Comparison of ENCODE assay signal across 8 cellular contexts in genomic region chr20:54475334-54476287, GRCh38. TPM values are rescaled to one million over a fixed set of nuclear protein-coding genes. Genes with fewer than 3 reads are reported as not detected.
DNase-seq lines count a peak whose midpoint lies in the region; ATAC-seq and TF ChIP-seq lines count a peak whose summit lies in the region.

Gene DOK5 (plus strand): TSS chr20:54475593. CDS start chr20:54475947, 354 bp downstream.

- H3K4me1 Mint-ChIP-seq in T-helper 2 cell treated with Interferon-gamma antibody and Interleukin-4, amounts not matched to agents 5 μg/mL and 100 μg/mL, for 36 hours (ENCODE audit: low read depth) = peaks cover 4% of the 10 kb centered on the region
- H3K4me1 Mint-ChIP-seq in glutamatergic neuron (ENCODE audit: low read depth, unreplicated experiment) = peaks cover 4% of the 10 kb centered on the region

- DNase-seq in AG09319 (ENCODE audit: extremely low read depth, low read depth) (peak; percentile 8), glutamatergic neuron (peak; percentile 75), occipital lobe (lab: John Stamatoyannopoulos, UW) (peak; percentile 67), SKM-1 (lab: John Stamatoyannopoulos, UW; ENCODE audit: unreplicated experiment) (no peak), NOMO-1 (lab: John Stamatoyannopoulos, UW; ENCODE audit: unreplicated experiment in 2 of 2) (no peak), cerebellar nuclear complex (lab: John Stamatoyannopoulos, UW) (no peak)
- DNase-seq in T-helper 2 cell treated with Interferon-gamma antibody and Interleukin-4, amounts not matched to agents 5 μg/mL and 100 μg/mL, for 36 hours (ENCODE audit: low spot score) = no peak

- H3K36me3 Mint-ChIP-seq in T-helper 2 cell treated with Interferon-gamma antibody and Interleukin-4, amounts not matched to agents 5 μg/mL and 100 μg/mL, for 36 hours (ENCODE audit: low read depth) = peaks cover 2% of the 10 kb centered on the region
- H3K36me3 Mint-ChIP-seq in glutamatergic neuron (ENCODE audit: unreplicated experiment) = no peaks in the 10 kb centered on the region

- H3K27ac Mint-ChIP-seq in T-helper 2 cell treated with Interferon-gamma antibody and Interleukin-4, amounts not matched to agents 5 μg/mL and 100 μg/mL, for 36 hours = no peak within 1 kb of the TSS
- peak within 1 kb of the TSS; percentile 60 for H3K27ac Mint-ChIP-seq in glutamatergic neuron (ENCODE audit: unreplicated experiment)

- H3K27me3 Mint-ChIP-seq in T-helper 2 cell treated with Interferon-gamma antibody and Interleukin-4, amounts not matched to agents 5 μg/mL and 100 μg/mL, for 36 hours (ENCODE audit: low read depth) = peaks cover 35% of the 10 kb centered on the region
- no peaks in the 10 kb centered on the region for H3K27me3 Mint-ChIP-seq in glutamatergic neuron (ENCODE audit: unreplicated experiment)

- peak within 1 kb of the TSS; percentile 52 for H3K4me3 Mint-ChIP-seq in T-helper 2 cell treated with Interferon-gamma antibody and Interleukin-4, amounts not matched to agents 5 μg/mL and 100 μg/mL, for 36 hours
- peak within 1 kb of the TSS; percentile 94 for H3K4me3 Mint-ChIP-seq in glutamatergic neuron (ENCODE audit: unreplicated experiment)

- no peaks in the 10 kb centered on the region for H3K9me3 Mint-ChIP-seq in T-helper 2 cell treated with Interferon-gamma antibody and Interleukin-4, amounts not matched to agents 5 μg/mL and 100 μg/mL, for 36 hours
- H3K9me3 Mint-ChIP-seq in glutamatergic neuron (ENCODE audit: unreplicated experiment) = peaks cover 14% of the 10 kb centered on the region

- ATAC-seq in GM21717 (IDR thresholded peaks at IDR 0.05; ENCODE audit: unreplicated experiment) = no peak

- TF ChIP-seq CTCF in AG09319 (IDR thresholded peaks at IDR 0.05; ENCODE audit: low read depth, low read length) = no peak
- no peak for TF ChIP-seq CTCF in glutamatergic neuron (IDR thresholded peaks at IDR 0.05; ENCODE audit: partially characterized antibody, unreplicated experiment)

RNA-seq across cellular contexts. Expression of gene DOK5, which starts in this region (rescaled TPM):
- total RNA-seq in glutamatergic neuron (ENCODE audit: unreplicated experiment) (30.8 TPM), occipital lobe (350 TPM)

Comparison
In these comparisons a context has a peak if more than half of its experiments do, and no peak if none do; other contexts are left out.
1. RNA of gene DOK5 (total RNA-seq): 350 TPM in occipital lobe (single experiment); 30.8 TPM in glutamatergic neuron (single experiment); every median in the first group is over 10 times any median in the second.
2. DNase-seq: peak in AG09319 (single experiment), glutamatergic neuron (single experiment) and occipital lobe (single experiment); none in T-helper 2 cell treated with Interferon-gamma antibody and Interleukin-4, amounts not matched to agents 5 μg/mL and 100 μg/mL, for 36 hours (single experiment), SKM-1 (single experiment), NOMO-1 (0 of 2) and cerebellar nuclear complex (0 of 2).